9 cellular contexts compared by ENCODE assay signal in genomic region chr10:58856508-58857240, GRCh38.
DNase-seq lines count a peak whose midpoint lies in the region; ATAC-seq and TF ChIP-seq lines count a peak whose summit lies in the region.
"Had no signal": no experiment of that assay in that cellular context is flagged by ENCODE, and none has a peak within 500 bp of the region (broad histone marks: within the 10 kb centered on the region; RNA-seq: fewer than 3 reads in every experiment).

No MANE protein-coding gene starts in this region.

- RAD21 ChIA-PET in HCT116 (lab: Charles Lee; ENCODE audit: low non-redundant PET in 1 of 2, low total read pairs in 2 of 2, uncharacterized antibody in 2 of 2, unreplicated experiment in 2 of 2): no interaction called here

- no peak for TF ChIP-seq CTCF in HCT116 (IDR thresholded peaks at IDR 0.05 in 2 of 3, conservative IDR thresholded peaks at IDR 0.05 in 1 of 3; ENCODE audit: borderline replicate concordance in 1 of 3, insufficient read depth in 1 of 3, low read depth in 2 of 3, low read length in 2 of 3)
- TF ChIP-seq CTCF in stomach (IDR thresholded peaks at IDR 0.05): no peak

- no peaks in the 10 kb centered on the region for H4K20me1 ChIP-seq in HCT116 (ENCODE audit: insufficient read depth)

- DNase-seq in HCT116 (ENCODE audit: low read depth, low spot score): peak; percentile 24
- DNase-seq in astrocyte of the hippocampus (ENCODE audit: low read depth, low spot score): peak; percentile 96
- peak; percentile 62 for DNase-seq in iPS-NIHi11 (ENCODE audit: low spot score)
- DNase-seq in stomach: no peak
- no peak for DNase-seq in NCI-H2107 treated with DMSO at 0.1 percent for 48 hours (lab: John Stamatoyannopoulos, UW; ENCODE audit: unreplicated experiment)
- DNase-seq in nucleus accumbens (lab: John Stamatoyannopoulos, UW): no peak
- DNase-seq: spleen had no signal

- peak overlapping the region; percentile 63 for H3K4me2 ChIP-seq in HCT116 (ENCODE audit: low read length)

- no TSS peak for BruUV-seq in HCT116 (replicated peaks; lab: Mats Ljungman, UMichigan)

- WGBS in stomach, 5 donors: 68 to 84% (median 74%) methylated on average over 9 of the region's 9 CpGs

- no peaks in the 10 kb centered on the region for H3K9me2 ChIP-seq in HCT116 (ENCODE audit: insufficient read depth)

- H2AFZ ChIP-seq in HCT116 (ENCODE audit: low read depth, low read length, poor library complexity, severe bottlenecking): peak overlapping the region; percentile 82

- no peak for TF ChIP-seq POLR2A in HCT116 (IDR thresholded peaks at IDR 0.05; ENCODE audit: borderline replicate concordance, extremely low read depth, insufficient read depth, insufficient read length)
- no peak for TF ChIP-seq POLR2A in stomach (IDR thresholded peaks at IDR 0.05)

- ATAC-seq in HCT116: peak; percentile 94
- no peak for ATAC-seq in HG02973 (IDR thresholded peaks at IDR 0.05; ENCODE audit: unreplicated experiment)
- no peak for ATAC-seq in GM19397 (IDR thresholded peaks at IDR 0.05; ENCODE audit: unreplicated experiment)

- H3K9ac ChIP-seq in HCT116 (ENCODE audit: low read length): no peak overlapping the region

- 0 out of 4 replicates have a peak overlapping the region, but pooled peaks of 1 of the 2 experiments have one; percentile 16 for H3K4me3 ChIP-seq in HCT116 (replicated peaks in 1 of 2; ENCODE audit: low read depth in 1 of 2, low read length in 2 of 2)
- H3K4me3 ChIP-seq in stomach: no peak overlapping the region
- H3K4me3 ChIP-seq: spleen had no signal

- CTCF ChIA-PET in HCT116 (lab: Charles Lee): no interaction called here

- H3K4me1 ChIP-seq in HCT116 (ENCODE audit: control insufficient read depth in 1 of 2, insufficient read depth in 2 of 2, low read length in 2 of 2) (peaks cover 7 to 17% of the 10 kb centered on the region in 2 experiments; a peak in 3 of 4 replicates), stomach (no peaks in the 10 kb centered on the region)
- H3K4me1 ChIP-seq: spleen had no signal

- no peak for TF ChIP-seq RAD21 in HCT116 (IDR thresholded peaks at IDR 0.05; ENCODE audit: low read depth)

- no peaks in the 10 kb centered on the region for H3K27me3 ChIP-seq in HCT116 (ENCODE audit: insufficient read depth, low read length)
- H3K27me3 ChIP-seq in stomach: no peaks in the 10 kb centered on the region
- H3K27me3 ChIP-seq: spleen had no signal

- H3K27ac ChIP-seq in HCT116 (ENCODE audit: low read depth, low read length) (no peak overlapping the region), stomach (no peak overlapping the region)

- peak; percentile 18 for TF ChIP-seq EP300 in stomach (IDR thresholded peaks at IDR 0.05)

- no peaks in the 10 kb centered on the region for H3K79me2 ChIP-seq in HCT116 (ENCODE audit: insufficient read depth, low read length)

- POLR2A ChIA-PET in HCT116 (lab: Charles Lee): no interaction called here

- intact Hi-C loops in HCT116 (cut with micrococcal nuclease): no loop called here
- intact Hi-C loops in stomach (cut with DNase I; ENCODE audit: low total_unique reads): no loop called here

- H3K36me3 ChIP-seq in HCT116 (ENCODE audit: control insufficient read depth in 1 of 2, insufficient read depth in 2 of 2, low read length in 2 of 2): no peaks in the 10 kb centered on the region
- no peaks in the 10 kb centered on the region for H3K36me3 ChIP-seq in stomach
- H3K36me3 ChIP-seq: spleen had no signal

- H3K9me3 ChIP-seq in HCT116 (ENCODE audit: control insufficient read depth in 1 of 2, insufficient read depth in 1 of 2, low read depth in 1 of 2, low read length in 2 of 2) (no peaks in the 10 kb centered on the region), stomach (peaks cover 0 to 8% (median 0%) of the 10 kb centered on the region in 4 donors)

TF ChIP-seq in HCT116, 20 proteins besides CTCF, POLR2A, EP300 and RAD21:
- TF ChIP-seq SP1 (IDR thresholded peaks at IDR 0.05; ENCODE audit: low read depth) (peak; percentile 20; the same call in 1 of the 2 replicates), ATF3 (IDR thresholded peaks at IDR 0.05) (no peak)

Comparison
In these comparisons a context has a peak if more than half of its experiments do, and no peak if none do; other contexts are left out.
1. DNase-seq: peak in HCT116 (single experiment), astrocyte of the hippocampus (single experiment) and iPS-NIHi11 (single experiment); none in stomach (single experiment), NCI-H2107 treated with DMSO at 0.1 percent for 48 hours (single experiment) and nucleus accumbens (0 of 56).